1 cellular context compared by ENCODE assay signal in genomic region chr16:57156351-57156703, GRCh38.
TF ChIP-seq lines count a peak whose summit lies in the region.

No MANE protein-coding gene starts in this region.

TF ChIP-seq in HepG2, 621 proteins besides CTCF, POLR2A, EP300 and RAD21 (continued from another document):
- TF ChIP-seq, protein P1, sequence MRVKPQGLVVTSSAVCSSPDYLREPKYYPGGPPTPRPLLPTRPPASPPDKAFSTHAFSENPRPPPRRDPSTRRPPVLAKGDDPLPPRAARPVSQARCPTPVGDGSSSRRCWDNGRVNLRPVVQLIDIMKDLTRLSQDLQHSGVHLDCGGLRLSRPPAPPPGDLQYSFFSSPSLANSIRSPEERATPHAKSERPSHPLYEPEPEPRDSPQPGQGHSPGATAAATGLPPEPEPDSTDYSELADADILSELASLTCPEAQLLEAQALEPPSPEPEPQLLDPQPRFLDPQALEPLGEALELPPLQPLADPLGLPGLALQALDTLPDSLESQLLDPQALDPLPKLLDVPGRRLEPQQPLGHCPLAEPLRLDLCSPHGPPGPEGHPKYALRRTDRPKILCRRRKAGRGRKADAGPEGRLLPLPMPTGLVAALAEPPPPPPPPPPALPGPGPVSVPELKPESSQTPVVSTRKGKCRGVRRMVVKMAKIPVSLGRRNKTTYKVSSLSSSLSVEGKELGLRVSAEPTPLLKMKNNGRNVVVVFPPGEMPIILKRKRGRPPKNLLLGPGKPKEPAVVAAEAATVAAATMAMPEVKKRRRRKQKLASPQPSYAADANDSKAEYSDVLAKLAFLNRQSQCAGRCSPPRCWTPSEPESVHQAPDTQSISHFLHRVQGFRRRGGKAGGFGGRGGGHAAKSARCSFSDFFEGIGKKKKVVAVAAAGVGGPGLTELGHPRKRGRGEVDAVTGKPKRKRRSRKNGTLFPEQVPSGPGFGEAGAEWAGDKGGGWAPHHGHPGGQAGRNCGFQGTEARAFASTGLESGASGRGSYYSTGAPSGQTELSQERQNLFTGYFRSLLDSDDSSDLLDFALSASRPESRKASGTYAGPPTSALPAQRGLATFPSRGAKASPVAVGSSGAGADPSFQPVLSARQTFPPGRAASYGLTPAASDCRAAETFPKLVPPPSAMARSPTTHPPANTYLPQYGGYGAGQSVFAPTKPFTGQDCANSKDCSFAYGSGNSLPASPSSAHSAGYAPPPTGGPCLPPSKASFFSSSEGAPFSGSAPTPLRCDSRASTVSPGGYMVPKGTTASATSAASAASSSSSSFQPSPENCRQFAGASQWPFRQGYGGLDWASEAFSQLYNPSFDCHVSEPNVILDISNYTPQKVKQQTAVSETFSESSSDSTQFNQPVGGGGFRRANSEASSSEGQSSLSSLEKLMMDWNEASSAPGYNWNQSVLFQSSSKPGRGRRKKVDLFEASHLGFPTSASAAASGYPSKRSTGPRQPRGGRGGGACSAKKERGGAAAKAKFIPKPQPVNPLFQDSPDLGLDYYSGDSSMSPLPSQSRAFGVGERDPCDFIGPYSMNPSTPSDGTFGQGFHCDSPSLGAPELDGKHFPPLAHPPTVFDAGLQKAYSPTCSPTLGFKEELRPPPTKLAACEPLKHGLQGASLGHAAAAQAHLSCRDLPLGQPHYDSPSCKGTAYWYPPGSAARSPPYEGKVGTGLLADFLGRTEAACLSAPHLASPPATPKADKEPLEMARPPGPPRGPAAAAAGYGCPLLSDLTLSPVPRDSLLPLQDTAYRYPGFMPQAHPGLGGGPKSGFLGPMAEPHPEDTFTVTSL (CRISPR knock-in tag; IDR thresholded peaks at IDR 0.05; ENCODE audit: borderline replicate concordance) = peak; percentile 84; the same call in 1 of the 2 replicates
- TF ChIP-seq GFI1 (CRISPR knock-in tag; IDR thresholded peaks at IDR 0.05; ENCODE audit: borderline replicate concordance) (peak; percentile 50; the same call in 1 of the 2 replicates), ZNF101 (CRISPR knock-in tag; IDR thresholded peaks at IDR 0.05; ENCODE audit: borderline replicate concordance, low read depth) (no peak), THAP11 (CRISPR knock-in tag; IDR thresholded peaks at IDR 0.05) (peak; percentile 47), FOXA3 (CRISPR knock-in tag; IDR thresholded peaks at IDR 0.05) (peak; percentile 78), THRA (CRISPR knock-in tag; IDR thresholded peaks at IDR 0.05; ENCODE audit: borderline replicate concordance) (peak; percentile 64; the same call in 1 of the 2 replicates), PITX1 (CRISPR knock-in tag; IDR thresholded peaks at IDR 0.05) (0 out of 2 replicates have a peak, but pooled peaks have one; percentile 21), RARA (CRISPR knock-in tag; IDR thresholded peaks at IDR 0.05) (peak; percentile 79), SALL1 (CRISPR knock-in tag; IDR thresholded peaks at IDR 0.05) (peak; percentile 28; the same call in 1 of the 2 replicates), ZBTB20 (CRISPR knock-in tag; IDR thresholded peaks at IDR 0.05; ENCODE audit: borderline replicate concordance, low read depth) (peak; percentile 54; the same call in 1 of the 2 replicates), HDAC2 (CRISPR knock-in tag; IDR thresholded peaks at IDR 0.05) (peak; percentile 81), ZNF614 (CRISPR knock-in tag; IDR thresholded peaks at IDR 0.05; ENCODE audit: borderline replicate concordance) (0 out of 2 replicates have a peak, but pooled peaks have one; percentile 46), ZNF792 (CRISPR knock-in tag; IDR thresholded peaks at IDR 0.05) (0 out of 2 replicates have a peak, but pooled peaks have one; percentile 55), YEATS2 (CRISPR knock-in tag; IDR thresholded peaks at IDR 0.05; ENCODE audit: borderline replicate concordance) (peak; percentile 31; the same call in 1 of the 2 replicates), STAT5B (CRISPR knock-in tag; IDR thresholded peaks at IDR 0.05) (no peak), NKX3-1 (CRISPR knock-in tag; IDR thresholded peaks at IDR 0.05) (no peak), MLX (CRISPR knock-in tag; IDR thresholded peaks at IDR 0.05) (0 out of 2 replicates have a peak, but pooled peaks have one; percentile 43), MED8 (CRISPR knock-in tag; IDR thresholded peaks at IDR 0.05; ENCODE audit: insufficient replicate concordance) (no peak), GLI4 (CRISPR knock-in tag; IDR thresholded peaks at IDR 0.05; ENCODE audit: borderline replicate concordance) (no peak), RELA (CRISPR knock-in tag; IDR thresholded peaks at IDR 0.05) (no peak), FOXO1 (CRISPR knock-in tag; IDR thresholded peaks at IDR 0.05) (peak; percentile 57; the same call in 1 of the 2 replicates), KDM3A (CRISPR knock-in tag; IDR thresholded peaks at IDR 0.05; ENCODE audit: low read depth) (peak; percentile 57; the same call in 1 of the 2 replicates), ZBTB1 (CRISPR knock-in tag; IDR thresholded peaks at IDR 0.05; ENCODE audit: borderline replicate concordance) (no peak), RCOR2 (CRISPR knock-in tag; IDR thresholded peaks at IDR 0.05) (peak; percentile 54; the same call in 1 of the 2 replicates)
- TF ChIP-seq, protein P2, sequence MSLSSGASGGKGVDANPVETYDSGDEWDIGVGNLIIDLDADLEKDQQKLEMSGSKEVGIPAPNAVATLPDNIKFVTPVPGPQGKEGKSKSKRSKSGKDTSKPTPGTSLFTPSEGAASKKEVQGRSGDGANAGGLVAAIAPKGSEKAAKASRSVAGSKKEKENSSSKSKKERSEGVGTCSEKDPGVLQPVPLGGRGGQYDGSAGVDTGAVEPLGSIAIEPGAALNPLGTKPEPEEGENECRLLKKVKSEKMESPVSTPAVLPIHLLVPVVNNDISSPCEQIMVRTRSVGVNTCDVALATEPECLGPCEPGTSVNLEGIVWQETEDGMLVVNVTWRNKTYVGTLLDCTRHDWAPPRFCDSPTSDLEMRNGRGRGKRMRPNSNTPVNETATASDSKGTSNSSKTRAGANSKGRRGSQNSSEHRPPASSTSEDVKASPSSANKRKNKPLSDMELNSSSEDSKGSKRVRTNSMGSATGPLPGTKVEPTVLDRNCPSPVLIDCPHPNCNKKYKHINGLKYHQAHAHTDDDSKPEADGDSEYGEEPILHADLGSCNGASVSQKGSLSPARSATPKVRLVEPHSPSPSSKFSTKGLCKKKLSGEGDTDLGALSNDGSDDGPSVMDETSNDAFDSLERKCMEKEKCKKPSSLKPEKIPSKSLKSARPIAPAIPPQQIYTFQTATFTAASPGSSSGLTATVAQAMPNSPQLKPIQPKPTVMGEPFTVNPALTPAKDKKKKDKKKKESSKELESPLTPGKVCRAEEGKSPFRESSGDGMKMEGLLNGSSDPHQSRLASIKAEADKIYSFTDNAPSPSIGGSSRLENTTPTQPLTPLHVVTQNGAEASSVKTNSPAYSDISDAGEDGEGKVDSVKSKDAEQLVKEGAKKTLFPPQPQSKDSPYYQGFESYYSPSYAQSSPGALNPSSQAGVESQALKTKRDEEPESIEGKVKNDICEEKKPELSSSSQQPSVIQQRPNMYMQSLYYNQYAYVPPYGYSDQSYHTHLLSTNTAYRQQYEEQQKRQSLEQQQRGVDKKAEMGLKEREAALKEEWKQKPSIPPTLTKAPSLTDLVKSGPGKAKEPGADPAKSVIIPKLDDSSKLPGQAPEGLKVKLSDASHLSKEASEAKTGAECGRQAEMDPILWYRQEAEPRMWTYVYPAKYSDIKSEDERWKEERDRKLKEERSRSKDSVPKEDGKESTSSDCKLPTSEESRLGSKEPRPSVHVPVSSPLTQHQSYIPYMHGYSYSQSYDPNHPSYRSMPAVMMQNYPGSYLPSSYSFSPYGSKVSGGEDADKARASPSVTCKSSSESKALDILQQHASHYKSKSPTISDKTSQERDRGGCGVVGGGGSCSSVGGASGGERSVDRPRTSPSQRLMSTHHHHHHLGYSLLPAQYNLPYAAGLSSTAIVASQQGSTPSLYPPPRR (CRISPR knock-in tag; IDR thresholded peaks at IDR 0.05; ENCODE audit: borderline replicate concordance) = peak; percentile 34; the same call in 1 of the 2 replicates
- TF ChIP-seq, protein P3, sequence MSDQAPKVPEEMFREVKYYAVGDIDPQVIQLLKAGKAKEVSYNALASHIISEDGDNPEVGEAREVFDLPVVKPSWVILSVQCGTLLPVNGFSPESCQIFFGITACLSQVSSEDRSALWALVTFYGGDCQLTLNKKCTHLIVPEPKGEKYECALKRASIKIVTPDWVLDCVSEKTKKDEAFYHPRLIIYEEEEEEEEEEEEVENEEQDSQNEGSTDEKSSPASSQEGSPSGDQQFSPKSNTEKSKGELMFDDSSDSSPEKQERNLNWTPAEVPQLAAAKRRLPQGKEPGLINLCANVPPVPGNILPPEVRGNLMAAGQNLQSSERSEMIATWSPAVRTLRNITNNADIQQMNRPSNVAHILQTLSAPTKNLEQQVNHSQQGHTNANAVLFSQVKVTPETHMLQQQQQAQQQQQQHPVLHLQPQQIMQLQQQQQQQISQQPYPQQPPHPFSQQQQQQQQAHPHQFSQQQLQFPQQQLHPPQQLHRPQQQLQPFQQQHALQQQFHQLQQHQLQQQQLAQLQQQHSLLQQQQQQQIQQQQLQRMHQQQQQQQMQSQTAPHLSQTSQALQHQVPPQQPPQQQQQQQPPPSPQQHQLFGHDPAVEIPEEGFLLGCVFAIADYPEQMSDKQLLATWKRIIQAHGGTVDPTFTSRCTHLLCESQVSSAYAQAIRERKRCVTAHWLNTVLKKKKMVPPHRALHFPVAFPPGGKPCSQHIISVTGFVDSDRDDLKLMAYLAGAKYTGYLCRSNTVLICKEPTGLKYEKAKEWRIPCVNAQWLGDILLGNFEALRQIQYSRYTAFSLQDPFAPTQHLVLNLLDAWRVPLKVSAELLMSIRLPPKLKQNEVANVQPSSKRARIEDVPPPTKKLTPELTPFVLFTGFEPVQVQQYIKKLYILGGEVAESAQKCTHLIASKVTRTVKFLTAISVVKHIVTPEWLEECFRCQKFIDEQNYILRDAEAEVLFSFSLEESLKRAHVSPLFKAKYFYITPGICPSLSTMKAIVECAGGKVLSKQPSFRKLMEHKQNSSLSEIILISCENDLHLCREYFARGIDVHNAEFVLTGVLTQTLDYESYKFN (CRISPR knock-in tag; conservative IDR thresholded peaks at IDR 0.05) = peak; percentile 88
- TF ChIP-seq, protein P4, sequence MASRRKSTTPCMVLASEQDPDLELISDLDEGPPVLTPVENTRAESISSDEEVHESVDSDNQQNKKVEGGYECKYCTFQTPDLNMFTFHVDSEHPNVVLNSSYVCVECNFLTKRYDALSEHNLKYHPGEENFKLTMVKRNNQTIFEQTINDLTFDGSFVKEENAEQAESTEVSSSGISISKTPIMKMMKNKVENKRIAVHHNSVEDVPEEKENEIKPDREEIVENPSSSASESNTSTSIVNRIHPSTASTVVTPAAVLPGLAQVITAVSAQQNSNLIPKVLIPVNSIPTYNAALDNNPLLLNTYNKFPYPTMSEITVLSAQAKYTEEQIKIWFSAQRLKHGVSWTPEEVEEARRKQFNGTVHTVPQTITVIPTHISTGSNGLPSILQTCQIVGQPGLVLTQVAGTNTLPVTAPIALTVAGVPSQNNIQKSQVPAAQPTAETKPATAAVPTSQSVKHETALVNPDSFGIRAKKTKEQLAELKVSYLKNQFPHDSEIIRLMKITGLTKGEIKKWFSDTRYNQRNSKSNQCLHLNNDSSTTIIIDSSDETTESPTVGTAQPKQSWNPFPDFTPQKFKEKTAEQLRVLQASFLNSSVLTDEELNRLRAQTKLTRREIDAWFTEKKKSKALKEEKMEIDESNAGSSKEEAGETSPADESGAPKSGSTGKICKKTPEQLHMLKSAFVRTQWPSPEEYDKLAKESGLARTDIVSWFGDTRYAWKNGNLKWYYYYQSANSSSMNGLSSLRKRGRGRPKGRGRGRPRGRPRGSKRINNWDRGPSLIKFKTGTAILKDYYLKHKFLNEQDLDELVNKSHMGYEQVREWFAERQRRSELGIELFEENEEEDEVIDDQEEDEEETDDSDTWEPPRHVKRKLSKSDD (CRISPR knock-in tag; IDR thresholded peaks at IDR 0.05; ENCODE audit: low read depth) = no peak
- TF ChIP-seq, protein P5, sequence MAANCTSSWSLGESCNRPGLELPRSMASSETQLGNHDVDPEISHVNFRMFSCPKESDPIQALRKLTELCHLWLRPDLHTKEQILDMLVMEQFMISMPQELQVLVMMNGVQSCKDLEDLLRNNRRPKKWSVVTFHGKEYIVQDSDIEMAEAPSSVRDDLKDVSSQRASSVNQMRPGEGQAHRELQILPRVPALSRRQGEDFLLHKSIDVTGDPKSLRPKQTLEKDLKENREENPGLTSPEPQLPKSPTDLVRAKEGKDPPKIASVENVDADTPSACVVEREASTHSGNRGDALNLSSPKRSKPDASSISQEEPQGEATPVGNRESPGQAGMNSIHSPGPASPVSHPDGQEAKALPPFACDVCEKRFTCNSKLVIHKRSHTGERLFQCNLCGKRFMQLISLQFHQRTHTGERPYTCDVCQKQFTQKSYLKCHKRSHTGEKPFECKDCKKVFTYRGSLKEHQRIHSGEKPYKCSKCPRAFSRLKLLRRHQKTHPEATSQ (CRISPR knock-in tag; IDR thresholded peaks at IDR 0.05; ENCODE audit: borderline replicate concordance) = no peak
- TF ChIP-seq, protein P6, sequence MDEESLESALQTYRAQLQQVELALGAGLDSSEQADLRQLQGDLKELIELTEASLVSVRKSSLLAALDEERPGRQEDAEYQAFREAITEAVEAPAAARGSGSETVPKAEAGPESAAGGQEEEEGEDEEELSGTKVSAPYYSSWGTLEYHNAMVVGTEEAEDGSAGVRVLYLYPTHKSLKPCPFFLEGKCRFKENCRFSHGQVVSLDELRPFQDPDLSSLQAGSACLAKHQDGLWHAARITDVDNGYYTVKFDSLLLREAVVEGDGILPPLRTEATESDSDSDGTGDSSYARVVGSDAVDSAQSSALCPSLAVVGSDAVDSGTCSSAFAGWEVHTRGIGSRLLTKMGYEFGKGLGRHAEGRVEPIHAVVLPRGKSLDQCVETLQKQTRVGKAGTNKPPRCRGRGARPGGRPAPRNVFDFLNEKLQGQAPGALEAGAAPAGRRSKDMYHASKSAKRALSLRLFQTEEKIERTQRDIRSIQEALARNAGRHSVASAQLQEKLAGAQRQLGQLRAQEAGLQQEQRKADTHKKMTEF (CRISPR knock-in tag; IDR thresholded peaks at IDR 0.05) = peak; percentile 83
TF ChIP-seq in HepG2: peak in this region for 84.
